In the genomic region with DNA sequence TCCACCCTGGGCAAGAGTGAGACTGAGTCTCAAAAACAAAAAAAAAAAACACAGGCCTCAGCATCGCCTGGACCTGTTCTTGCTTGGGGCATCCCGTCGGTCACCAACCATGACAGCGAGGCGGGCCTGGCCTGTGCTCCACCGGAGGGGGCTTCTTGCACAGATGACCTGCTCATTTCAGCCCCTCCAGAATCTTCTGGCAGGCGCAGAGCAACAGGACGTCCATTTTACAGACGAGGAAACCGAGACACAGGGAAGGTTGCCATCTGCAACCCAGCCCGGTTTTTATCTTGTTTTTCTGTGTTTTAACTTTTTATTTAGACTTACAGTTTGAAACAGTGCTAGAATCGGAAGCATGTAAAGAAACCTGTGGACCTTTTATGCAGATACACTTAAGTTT, we compare ENCODE assay signal across 8 cellular contexts. TPM values are rescaled to one million over a fixed set of nuclear protein-coding genes. Genes with fewer than 3 reads are reported as not detected.
DNase-seq lines count a peak whose midpoint lies in the region; ATAC-seq, FAIRE-seq and TF ChIP-seq lines count a peak whose summit lies in the region.

No MANE protein-coding gene starts in this region.

- peak overlapping the region; percentile 71 to 80 for H3K4me2 ChIP-seq in H1 (ENCODE audit: insufficient read depth in 1 of 2, low read depth in 2 of 2, low read length in 2 of 2)
- H3K4me2 ChIP-seq in neural cell (ENCODE audit: low read length): peak overlapping the region; percentile 91

- no peak overlapping the region for H3K18ac ChIP-seq in H1 (ENCODE audit: extremely low read depth, low read length)

- no peak overlapping the region for H4K5ac ChIP-seq in H1 (ENCODE audit: insufficient read length, low read depth, low read length)

- H3K27ac ChIP-seq in H1 (ENCODE audit: low read depth, low read length) (no peak overlapping the region), neural cell (ENCODE audit: low read length) (no peak overlapping the region)

- H3K9me3 ChIP-seq in H1 (ENCODE audit: insufficient read depth in 2 of 2, low read depth in 1 of 2, low read length in 1 of 2) (no peaks in the 10 kb centered on the region), neural cell (ENCODE audit: low read length) (no peaks in the 10 kb centered on the region)

- no peak for TF ChIP-seq POLR2A in NB4 (IDR thresholded peaks at IDR 0.05; ENCODE audit: extremely low read depth, insufficient read length)
- no peak for TF ChIP-seq POLR2A in H1 (IDR thresholded peaks at IDR 0.05; ENCODE audit: control extremely low read depth in 1 of 2, low read depth in 2 of 2, low read length in 2 of 2)

- H4K8ac ChIP-seq in H1 (ENCODE audit: extremely low read depth, insufficient read depth, low read length): no peak overlapping the region; the same call in 1 of the 2 replicates

- H3K36me3 ChIP-seq in BJ (ENCODE audit: control insufficient read depth, insufficient read depth, low read length) (peaks cover 8% of the 10 kb centered on the region), H1 (ENCODE audit: control insufficient read depth in 2 of 4, insufficient read depth in 4 of 4, low read length in 3 of 4) (peaks cover 8 to 17% (median 10%) of the 10 kb centered on the region in 4 experiments; a peak in 6 of 8 replicates), neural cell (ENCODE audit: insufficient read depth, low read length) (no peaks in the 10 kb centered on the region)

- no peak overlapping the region for H3K4ac ChIP-seq in H1 (replicated peaks; ENCODE audit: insufficient read length, low read depth, low read length)

- no peak for ATAC-seq in HG02840 (IDR thresholded peaks at IDR 0.05; ENCODE audit: low FRiP score, unreplicated experiment)
- ATAC-seq in HG02885 (IDR thresholded peaks at IDR 0.05; ENCODE audit: poor library complexity, unreplicated experiment): no peak
- no peak for ATAC-seq in esophagus mucosa

- H3F3A ChIP-seq in neural cell (ENCODE audit: insufficient read depth, low read length, poor library complexity, severe bottlenecking): no peaks in the 10 kb centered on the region

- TF ChIP-seq EP300 in H1 (IDR thresholded peaks at IDR 0.05; ENCODE audit: borderline replicate concordance in 1 of 2, low read depth in 2 of 2, low read length in 2 of 2) (no peak), neural cell (conservative IDR thresholded peaks at IDR 0.05; ENCODE audit: poor library complexity, severe bottlenecking) (no peak)

- FAIRE-seq in H1 (lab: Jason Lieb, UNC): no peak

- no peak overlapping the region for H3K23ac ChIP-seq in H1 (ENCODE audit: insufficient read length)

- no peak overlapping the region for H2BK120ac ChIP-seq in H1 (replicated peaks; ENCODE audit: low read depth, low read length)

- no peak overlapping the region for H2BK12ac ChIP-seq in H1 (ENCODE audit: low read depth, low read length)

- DNase-seq in BJ (ENCODE audit: low read depth): no peak
- DNase-seq in NB4 (ENCODE audit: low read depth): no peak
- no peak for DNase-seq in H1 (ENCODE audit: low read depth in 1 of 2, low spot score in 2 of 2)
- no peak for DNase-seq in hepatic stellate cell (ENCODE audit: low spot score)

- H3K27me3 ChIP-seq in BJ (ENCODE audit: control insufficient read depth, insufficient read depth, low read length): no peaks in the 10 kb centered on the region
- H3K27me3 ChIP-seq in H1 (replicated peaks in 1 of 4; ENCODE audit: control insufficient read depth in 3 of 4, extremely low read depth in 1 of 4, insufficient read depth in 3 of 4, low read length in 3 of 4): no peaks in the 10 kb centered on the region
- H3K27me3 ChIP-seq in neural cell (ENCODE audit: insufficient read depth, low read depth, low read length): no peaks in the 10 kb centered on the region

- H3K14ac ChIP-seq in H1 (ENCODE audit: insufficient read length): no peak overlapping the region

- peaks cover 0 to 15% (median 9%) of the 10 kb centered on the region in 4 experiments; a peak in 6 of 7 replicates for H3K4me1 ChIP-seq in H1 (replicated peaks in 1 of 4; ENCODE audit: control insufficient read depth in 3 of 4, insufficient read depth in 4 of 4, low read length in 3 of 4)

- H2BK15ac ChIP-seq in H1 (ENCODE audit: low read length): no peak overlapping the region

- no peaks in the 10 kb centered on the region for H3K9me2 ChIP-seq in neural cell (ENCODE audit: insufficient read depth, low read length)

- TF ChIP-seq CTCF in BJ (IDR thresholded peaks at IDR 0.05; ENCODE audit: insufficient read depth, low read depth, low read length) (no peak), NB4 (IDR thresholded peaks at IDR 0.05; ENCODE audit: low read depth, low read length) (no peak), H1 (IDR thresholded peaks at IDR 0.05; ENCODE audit: control extremely low read depth in 1 of 3, insufficient read depth in 1 of 3, low read depth in 1 of 3, low read length in 3 of 3) (no peak), neural cell (IDR thresholded peaks at IDR 0.05; ENCODE audit: poor library complexity, severe bottlenecking) (no peak)

- no peak overlapping the region for H2AFZ ChIP-seq in H1 (ENCODE audit: low read length)
- H2AFZ ChIP-seq in neural cell (ENCODE audit: low read depth, low read length): no peak overlapping the region

- no peaks in the 10 kb centered on the region; the same call in 1 of the 2 replicates for H3K79me1 ChIP-seq in H1 (ENCODE audit: low read depth, low read length)

- H2AK5ac ChIP-seq in H1 (ENCODE audit: low read depth, low read length): no peak overlapping the region

- peak overlapping the region; percentile 65 for H3K4me3 ChIP-seq in BJ (ENCODE audit: low read depth, low read length)
- H3K4me3 ChIP-seq in NB4 (ENCODE audit: low read depth, low read length): peak overlapping the region; percentile 67
- peak overlapping the region; percentile 83 to 92 (median 87) for H3K4me3 ChIP-seq in H1 (ENCODE audit: extremely low read depth in 1 of 4, insufficient read depth in 2 of 4, low read depth in 3 of 4, low read length in 4 of 4)
- peak overlapping the region; percentile 94 for H3K4me3 ChIP-seq in neural cell (ENCODE audit: low read length)

- no peak for TF ChIP-seq RAD21 in H1 (IDR thresholded peaks at IDR 0.05 in 1 of 2, conservative IDR thresholded peaks at IDR 0.05 in 1 of 2; ENCODE audit: low read depth in 2 of 2, low read length in 2 of 2)
- TF ChIP-seq RAD21 in neural cell (conservative IDR thresholded peaks at IDR 0.05): no peak

- 87% methylated on average over 12 of the region's 12 CpGs; no CpG with 5 or more reads in 1 of the 2 experiments for WGBS in H1 (ENCODE audit: extremely low coverage in 1 of 2, insufficient coverage in 1 of 2, insufficient read length in 1 of 2, insufficient replicate concordance in 2 of 2, low coverage in 1 of 2, low lambda C conversion rate in 2 of 2, missing lambda C conversion rate in 1 of 2), 2 experiments

- POLR2A ChIA-PET in BJ (lab: Charles Lee) (no interaction called here), H1 (lab: Charles Lee; ENCODE audit: partially characterized antibody) (interaction anchor here (0.8 to 5.2 kb wide), 3 partner anchors 13 to 47 kb away, joined by 3 to 28 read pairs (median 4); no protein-coding TSS in a partner anchor)

- peaks cover 0 to 19% of the 10 kb centered on the region in 2 experiments; a peak in 1 of 4 replicates for H3K79me2 ChIP-seq in H1 (ENCODE audit: control insufficient read depth in 1 of 2, insufficient read depth in 2 of 2, low read length in 2 of 2)
- H3K79me2 ChIP-seq in neural cell (replicated peaks; ENCODE audit: insufficient read depth, low read length): peaks cover 5% of the 10 kb centered on the region

- H3K56ac ChIP-seq in H1 (replicated peaks; ENCODE audit: insufficient read length, low read depth, low read length): no peak overlapping the region

- H2BK5ac ChIP-seq in H1 (ENCODE audit: low read depth, low read length): no peak overlapping the region

- H4K20me1 ChIP-seq in H1 (replicated peaks in 1 of 2; ENCODE audit: control insufficient read depth in 1 of 2, insufficient read depth in 2 of 2, low read length in 2 of 2) (peaks cover 0 to 6% of the 10 kb centered on the region in 2 experiments), neural cell (ENCODE audit: insufficient read depth) (no peaks in the 10 kb centered on the region)

- peaks cover 4% of the 10 kb centered on the region; the same call in 1 of the 2 replicates for H3K23me2 ChIP-seq in H1 (ENCODE audit: low read depth, low read length)

- H3K9ac ChIP-seq in H1 (replicated peaks in 1 of 4; ENCODE audit: extremely low read depth in 1 of 4, low read depth in 3 of 4, low read length in 3 of 4) (peak overlapping the region in 2 of 4 experiments; percentile 67 to 83; a peak in 4 of 7 replicates), neural cell (ENCODE audit: low read length) (peak overlapping the region; percentile 77)

- CTCF ChIA-PET in BJ (lab: Yijun Ruan, JAX): no interaction called here
- CTCF ChIA-PET in H1 (lab: Charles Lee; ENCODE audit: partially characterized antibody): interaction anchor here (1.6 kb wide), 1 partner anchor 15 kb away, joined by 4 read pairs; no protein-coding TSS in a partner anchor

- no peak overlapping the region for H4K91ac ChIP-seq in H1 (replicated peaks; ENCODE audit: insufficient read length, low read length)

- no peak overlapping the region for H2BK20ac ChIP-seq in H1 (ENCODE audit: low read length)

RNA-seq across cellular contexts. Expression of gene CSTB, which starts 0.9 kb away (rescaled TPM):
- polyA plus RNA-seq in BJ (2011; rRNA removed) (58.2 and 66.5 TPM in 2 replicates), H1 (2011; rRNA removed) (63.1 and 64.1 TPM in 2 replicates), neural cell (9.7 and 12.8 TPM in 2 replicates)
- 14.7 and 17.3 TPM in 2 replicates for polyA minus RNA-seq in BJ (2011; rRNA and poly(A)+ RNA removed)
- total RNA-seq in H1 (2021; fragmentation: NEBNext Ultra II Directional; extraction: Animal tissue kit (Norgen Biotek cat#: 25700)): 53.8 and 54.5 TPM in 2 replicates
- polyA plus RNA-seq in H1 (2011; cell fraction: cytosol; rRNA removed): 51.1 TPM
- 43.7 TPM for polyA plus RNA-seq in H1 (2011; cell fraction: nucleus; rRNA removed)
- polyA plus RNA-seq in H1 (2012, experiment 1 of 2): 74.6 to 90.9 TPM (median 78.1 TPM) in 4 replicates
- polyA plus RNA-seq in H1 (2012, experiment 2 of 2): 68.8 TPM
- 121 TPM for polyA plus RNA-seq in H1 (2013, experiment 1 of 2)
- polyA plus RNA-seq in H1 (2013, experiment 2 of 2): 128 TPM
- polyA minus RNA-seq in H1 (2011; rRNA and poly(A)+ RNA removed): 31.5 and 33.0 TPM in 2 replicates
- 17.4 TPM for polyA minus RNA-seq in H1 (2011; cell fraction: cytosol; rRNA and poly(A)+ RNA removed)
- 15.0 TPM for polyA minus RNA-seq in H1 (2011; cell fraction: nucleus; rRNA and poly(A)+ RNA removed)
- polyA minus RNA-seq in neural cell: 5.7 and 7.3 TPM in 2 replicates
- total RNA-seq in esophagus mucosa: 2,371 TPM

RNA-seq across cellular contexts. Expression of gene RRP1, which starts 14.2 kb away (rescaled TPM):
- polyA plus RNA-seq in BJ (2011; rRNA removed): 7.3 and 14.4 TPM in 2 replicates
- polyA minus RNA-seq in BJ (2011; rRNA and poly(A)+ RNA removed): 4.0 and 5.5 TPM in 2 replicates
- total RNA-seq in H1 (2021; fragmentation: NEBNext Ultra II Directional; extraction: Animal tissue kit (Norgen Biotek cat#: 25700)): 54.3 and 55.2 TPM in 2 replicates
- polyA plus RNA-seq in H1 (2011; rRNA removed): 11.6 and 22.8 TPM in 2 replicates
- polyA plus RNA-seq in H1 (2011; cell fraction: cytosol; rRNA removed): 30.9 TPM
- polyA plus RNA-seq in H1 (2011; cell fraction: nucleus; rRNA removed): 73.1 TPM
- polyA plus RNA-seq in H1 (2012, experiment 1 of 2): 44.1 to 55.7 TPM (median 49.9 TPM) in 4 replicates
- 36.7 TPM for polyA plus RNA-seq in H1 (2012, experiment 2 of 2)
- 34.0 TPM for polyA plus RNA-seq in H1 (2013, experiment 1 of 2)
- polyA plus RNA-seq in H1 (2013, experiment 2 of 2): 32.3 TPM
- polyA minus RNA-seq in H1 (2011; rRNA and poly(A)+ RNA removed): 23.5 and 28.3 TPM in 2 replicates
- 18.1 TPM for polyA minus RNA-seq in H1 (2011; cell fraction: cytosol; rRNA and poly(A)+ RNA removed)
- polyA minus RNA-seq in H1 (2011; cell fraction: nucleus; rRNA and poly(A)+ RNA removed): 53.8 TPM
- 31.3 and 35.8 TPM in 2 replicates for polyA plus RNA-seq in neural cell
- polyA minus RNA-seq in neural cell: 19.9 and 20.5 TPM in 2 replicates
- 30.8 TPM for total RNA-seq in esophagus mucosa

RNA-seq across cellular contexts. Expression of gene PDXK, which starts 56.3 kb away (rescaled TPM):
- polyA plus RNA-seq in BJ (2011; rRNA removed) (143 and 192 TPM in 2 replicates), H1 (2011; rRNA removed) (78.0 and 98.0 TPM in 2 replicates), neural cell (22.8 and 32.0 TPM in 2 replicates)
- polyA minus RNA-seq in BJ (2011; rRNA and poly(A)+ RNA removed): 89.0 and 115 TPM in 2 replicates
- total RNA-seq in H1 (2021; fragmentation: NEBNext Ultra II Directional; extraction: Animal tissue kit (Norgen Biotek cat#: 25700)): 112 and 116 TPM in 2 replicates
- polyA plus RNA-seq in H1 (2011; cell fraction: cytosol; rRNA removed): 101 TPM
- 89.3 TPM for polyA plus RNA-seq in H1 (2011; cell fraction: nucleus; rRNA removed)
- polyA plus RNA-seq in H1 (2012, experiment 1 of 2): 67.6 to 101 TPM (median 96.1 TPM) in 4 replicates
- polyA plus RNA-seq in H1 (2012, experiment 2 of 2): 57.4 TPM
- polyA plus RNA-seq in H1 (2013, experiment 1 of 2): 51.4 TPM
- 46.9 TPM for polyA plus RNA-seq in H1 (2013, experiment 2 of 2)
- 109 and 120 TPM in 2 replicates for polyA minus RNA-seq in H1 (2011; rRNA and poly(A)+ RNA removed)
- 67.0 TPM for polyA minus RNA-seq in H1 (2011; cell fraction: cytosol; rRNA and poly(A)+ RNA removed)
- polyA minus RNA-seq in H1 (2011; cell fraction: nucleus; rRNA and poly(A)+ RNA removed): 33.6 TPM
- polyA minus RNA-seq in neural cell: 20.5 and 27.8 TPM in 2 replicates
- 134 TPM for total RNA-seq in esophagus mucosa
